ENCODE assay signal across 1 cellular context in genomic region chr4:42151568-42152506, GRCh38.
TF ChIP-seq lines count a peak whose summit lies in the region.

No MANE protein-coding gene starts in this region.

TF ChIP-seq in GM12878, 131 proteins besides CTCF, POLR2A, EP300 and RAD21 (continued from another document):
- TF ChIP-seq EGR1 (IDR thresholded peaks at IDR 0.05; ENCODE audit: borderline replicate concordance in 1 of 2, low read depth in 2 of 2, low read length in 2 of 2) (peak in 1 of 2 experiments; percentile 71; a peak in 1 of 3 replicates), PKNOX1 (IDR thresholded peaks at IDR 0.05) (peak; percentile 85), PBX3 (IDR thresholded peaks at IDR 0.05; ENCODE audit: insufficient replicate concordance, low read depth, low read length) (peak; percentile 85)
